Comparison of ENCODE assay signal across 31 cellular contexts in the genomic region with DNA sequence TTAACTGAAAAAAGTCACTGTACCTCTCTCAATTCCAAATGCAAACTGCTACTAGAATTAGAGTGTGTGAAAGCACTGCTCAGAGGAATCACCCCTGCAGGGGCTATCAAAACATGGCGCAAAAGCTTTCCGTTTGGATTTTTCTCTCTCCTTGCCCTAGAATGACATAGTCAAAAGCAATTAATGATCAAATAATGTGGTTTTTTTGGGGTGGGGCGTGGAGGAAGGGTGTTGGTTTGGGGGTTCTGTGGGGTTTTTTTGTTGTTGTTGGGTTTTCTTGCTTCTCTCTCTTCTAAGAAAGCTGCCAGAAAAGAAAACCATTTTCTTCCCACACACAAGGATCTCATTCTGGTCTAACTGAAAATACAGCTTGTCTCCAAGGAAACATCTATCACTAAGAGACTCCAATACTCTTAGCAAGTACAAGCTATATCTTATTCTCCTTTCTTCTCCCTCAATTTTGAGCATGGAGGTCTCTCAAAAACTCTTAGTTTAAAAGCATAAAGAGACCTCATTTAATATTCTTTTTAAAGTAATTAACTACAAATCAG. TPM values are rescaled to one million over a fixed set of nuclear protein-coding genes. Genes with fewer than 3 reads are reported as not detected.
DNase-seq lines count a peak whose midpoint lies in the region; ATAC-seq and TF ChIP-seq lines count a peak whose summit lies in the region.
"Had no signal": no experiment of that assay in that cellular context is flagged by ENCODE, and none has a peak within 500 bp of the region (broad histone marks: within the 10 kb centered on the region; RNA-seq: fewer than 3 reads in every experiment).

No MANE protein-coding gene starts in this region.

- H3K27ac Mint-ChIP-seq in T-helper 1 cell treated with Interleukin-12 subunit alpha and Interleukin-12 subunit beta and Interleukin-4 antibody, amounts not matched to agents 30 μg/mL and 1 μg/mL, for 36 hours: peak overlapping the region; percentile 13
- H3K27ac Mint-ChIP-seq in chondrocyte (ENCODE audit: unreplicated experiment) (peak overlapping the region; percentile 32), type B pancreatic cell (no peak overlapping the region)

- H3K27ac ChIP-seq in cardiac muscle cell (peak overlapping the region; percentile 8), right atrium auricular region (no peak overlapping the region)
- H3K27ac ChIP-seq: body of pancreas, GM23248, HL-60, pancreas, upper lobe of right lung, WERI-Rb-1 had no signal

- no peaks in the 10 kb centered on the region for H3K27me3 Mint-ChIP-seq in T-helper 1 cell treated with Interleukin-12 subunit alpha and Interleukin-12 subunit beta and Interleukin-4 antibody, amounts not matched to agents 30 μg/mL and 1 μg/mL, for 36 hours (ENCODE audit: low read depth)
- H3K27me3 Mint-ChIP-seq in chondrocyte (ENCODE audit: low read depth) (no peaks in the 10 kb centered on the region), type B pancreatic cell (no peaks in the 10 kb centered on the region)

- H3K9me3 ChIP-seq in cardiac muscle cell (ENCODE audit: low read depth) (no peaks in the 10 kb centered on the region), right atrium auricular region (no peaks in the 10 kb centered on the region)
- H3K9me3 ChIP-seq: body of pancreas, pancreas, upper lobe of right lung had no signal

- TF ChIP-seq CTCF in cardiac muscle cell (IDR thresholded peaks at IDR 0.05; ENCODE audit: low read depth, low read length) (no peak), right atrium auricular region (IDR thresholded peaks at IDR 0.05) (no peak), chondrocyte (IDR thresholded peaks at IDR 0.05) (no peak), type B pancreatic cell (conservative IDR thresholded peaks at IDR 0.05) (no peak)

- peaks cover 3% of the 10 kb centered on the region for H3K36me3 Mint-ChIP-seq in T-helper 1 cell treated with Interleukin-12 subunit alpha and Interleukin-12 subunit beta and Interleukin-4 antibody, amounts not matched to agents 30 μg/mL and 1 μg/mL, for 36 hours (ENCODE audit: low read depth)
- H3K36me3 Mint-ChIP-seq in chondrocyte (ENCODE audit: low read depth) (peaks cover 9% of the 10 kb centered on the region), type B pancreatic cell (peaks cover 25% of the 10 kb centered on the region)

- no peaks in the 10 kb centered on the region for H3K9me3 Mint-ChIP-seq in T-helper 1 cell treated with Interleukin-12 subunit alpha and Interleukin-12 subunit beta and Interleukin-4 antibody, amounts not matched to agents 30 μg/mL and 1 μg/mL, for 36 hours
- H3K9me3 Mint-ChIP-seq in chondrocyte (ENCODE audit: low read depth): peaks cover 4% of the 10 kb centered on the region
- H3K9me3 Mint-ChIP-seq in type B pancreatic cell: peaks cover 6% of the 10 kb centered on the region

- peaks cover 25% of the 10 kb centered on the region for H3K4me1 Mint-ChIP-seq in T-helper 1 cell treated with Interleukin-12 subunit alpha and Interleukin-12 subunit beta and Interleukin-4 antibody, amounts not matched to agents 30 μg/mL and 1 μg/mL, for 36 hours (ENCODE audit: low read depth)
- peaks cover 20% of the 10 kb centered on the region for H3K4me1 Mint-ChIP-seq in chondrocyte (ENCODE audit: low read depth)
- H3K4me1 Mint-ChIP-seq in type B pancreatic cell (ENCODE audit: unreplicated experiment): peaks cover 20% of the 10 kb centered on the region

- H3K36me3 ChIP-seq in cardiac muscle cell (no peaks in the 10 kb centered on the region), right atrium auricular region (no peaks in the 10 kb centered on the region)
- H3K36me3 ChIP-seq: pancreas, upper lobe of right lung, WERI-Rb-1 had no signal

- ATAC-seq in GM21367 (IDR thresholded peaks at IDR 0.05; ENCODE audit: unreplicated experiment): no peak
- ATAC-seq: body of pancreas; left ventricle myocardium superior; naive thymus-derived CD4-positive, alpha-beta T cell; pancreas; right cardiac atrium; upper lobe of right lung had no signal

- H3K4me3 Mint-ChIP-seq in T-helper 1 cell treated with Interleukin-12 subunit alpha and Interleukin-12 subunit beta and Interleukin-4 antibody, amounts not matched to agents 30 μg/mL and 1 μg/mL, for 36 hours: no peak overlapping the region
- H3K4me3 Mint-ChIP-seq in chondrocyte (ENCODE audit: unreplicated experiment): no peak overlapping the region
- H3K4me3 Mint-ChIP-seq in type B pancreatic cell: peak overlapping the region; percentile 51

- no peak overlapping the region for H3K4me3 ChIP-seq in cardiac muscle cell
- H3K4me3 ChIP-seq in right atrium auricular region: no peak overlapping the region
- H3K4me3 ChIP-seq: body of pancreas, GM23248, pancreas, upper lobe of right lung had no signal

- H3K27me3 ChIP-seq in cardiac muscle cell (no peaks in the 10 kb centered on the region), right atrium auricular region (no peaks in the 10 kb centered on the region)
- H3K27me3 ChIP-seq: body of pancreas, pancreas, upper lobe of right lung had no signal

- DNase-seq in cardiac muscle cell (ENCODE audit: low read depth in 1 of 2, low spot score in 1 of 2): no peak
- no peak for DNase-seq in right atrium auricular region (ENCODE audit: low spot score)
- DNase-seq in chondrocyte (ENCODE audit: low spot score): no peak
- DNase-seq in type B pancreatic cell (ENCODE audit: extremely low spot score, unreplicated experiment): no peak
- DNase-seq in HuH-7.5 (ENCODE audit: low spot score): no peak
- DNase-seq: activated CD8-positive, alpha-beta memory T cell treated with anti-CD3 and anti-CD28 coated beads, Interleukin-2, amount 50 U/mL, for 4 hours; activated effector memory CD4-positive, alpha-beta T cell treated with anti-CD3 and anti-CD28 coated beads, Interleukin-2, amount 50 U/mL, for 16 hours; body of pancreas; C1 segment of cervical spinal cord; Calu3; DMS79 treated with DMSO at 0.1 percent for 48 hours; effector CD8-positive, alpha-beta T cell; GF-D8; glutamatergic neuron; GM23248; Karpas-422; left ventricle myocardium superior; naive thymus-derived CD4-positive, alpha-beta T cell; NCI-H1436; NCI-H2081 treated with DMSO at 0.1 percent for 48 hours; NCI-H510A; pancreas; right cardiac atrium; SHP77; substantia nigra; T1000; upper lobe of right lung; WERI-Rb-1 had no signal

- H3K4me1 ChIP-seq in cardiac muscle cell (ENCODE audit: low read depth): peaks cover 27% of the 10 kb centered on the region
- H3K4me1 ChIP-seq in right atrium auricular region: peaks cover 0 to 13% of the 10 kb centered on the region in 2 donors
- H3K4me1 ChIP-seq: body of pancreas, pancreas, upper lobe of right lung had no signal

RNA-seq across cellular contexts. Expression of gene USP46, which starts 41.6 kb away (rescaled TPM):
- total RNA-seq in cardiac muscle cell (13.9 and 18.3 TPM in 2 replicates), right atrium auricular region (10 to 100 TPM; 19.1 to 28.0 TPM), chondrocyte (24.9 to 27.3 TPM (median 27.0 TPM) in 3 replicates), type B pancreatic cell (ENCODE audit: low replicate concordance) (28.6 and 53.5 TPM in 2 replicates)
- 23.5 and 24.2 TPM in 2 replicates for polyA plus RNA-seq in cardiac muscle cell
